9 cellular contexts compared by ENCODE assay signal in genomic region chr6:62775427-62776022, GRCh38.
DNase-seq lines count a peak whose midpoint lies in the region; ATAC-seq and TF ChIP-seq lines count a peak whose summit lies in the region.
"Had no signal": no experiment of that assay in that cellular context is flagged by ENCODE, and none has a peak within 500 bp of the region (broad histone marks: within the 10 kb centered on the region; RNA-seq: fewer than 3 reads in every experiment).

No MANE protein-coding gene starts in this region.

- ATAC-seq in HG03066 (IDR thresholded peaks at IDR 0.05; ENCODE audit: low read depth, unreplicated experiment), result peak; percentile 60
- no peak for ATAC-seq in right lobe of liver
- no peak for ATAC-seq in GM21619 (IDR thresholded peaks at IDR 0.05; ENCODE audit: unreplicated experiment)
- ATAC-seq in HG02970 (IDR thresholded peaks at IDR 0.05; ENCODE audit: low FRiP score, unreplicated experiment), result no peak
- ATAC-seq: K562 had no signal

- H3K36me3 ChIP-seq in GM06990 (ENCODE audit: control insufficient read depth, insufficient read depth, low read length) (no peaks in the 10 kb centered on the region), right lobe of liver (no peaks in the 10 kb centered on the region), ovary (no peaks in the 10 kb centered on the region)

- intact Hi-C loops in right lobe of liver (cut with DNase I) (no loop called here), posterior cingulate gyrus (cut with DNase I) (loop anchor here (2.0 kb wide), 1 partner anchor 29 kb away; no protein-coding TSS in a partner anchor), ovary (cut with DNase I) (no loop called here)

- in situ Hi-C loops in SK-MEL-5 (cut with HindIII; ENCODE audit: low pct_unique_long_range_greater_than_20kb, low sequenced_read_pairs), result no loop called here

- 37% methylated on average over 5 of the region's 5 CpGs for WGBS in right lobe of liver (ENCODE audit: insufficient coverage, low coverage, low lambda C conversion rate, missing lambda C conversion rate)
- WGBS in ovary, 3 donors, result 51 to 59% (median 58%) methylated on average over 5 of the region's 5 CpGs

- H3K27ac ChIP-seq in right lobe of liver (no peak overlapping the region), ovary (no peak overlapping the region)

- no peak for TF ChIP-seq POLR2A in right lobe of liver (IDR thresholded peaks at IDR 0.05)
- TF ChIP-seq POLR2A in ovary (IDR thresholded peaks at IDR 0.05), result no peak

- H3K27me3 ChIP-seq in GM06990 (replicated peaks; ENCODE audit: control insufficient read depth, insufficient read depth, low read length), result no peaks in the 10 kb centered on the region
- no peaks in the 10 kb centered on the region for H3K27me3 ChIP-seq in right lobe of liver
- H3K27me3 ChIP-seq in ovary, result no peaks in the 10 kb centered on the region

- H3K9me3 ChIP-seq in right lobe of liver (no peaks in the 10 kb centered on the region), ovary (no peaks in the 10 kb centered on the region)

- TF ChIP-seq EP300 in ovary (IDR thresholded peaks at IDR 0.05), result no peak

- no peak for DNase-seq in GM06990 (ENCODE audit: extremely low read depth, insufficient read length)
- peak; percentile 47 for DNase-seq in SK-MEL-5 (ENCODE audit: low read depth, low spot score)
- DNase-seq in right lobe of liver, result no peak
- DNase-seq in posterior cingulate gyrus, result no peak
- DNase-seq in ovary, result no peak

- peak; percentile 41 for TF ChIP-seq CTCF in GM06990 (IDR thresholded peaks at IDR 0.05; ENCODE audit: insufficient read depth, low read length, poor library complexity, severe bottlenecking)
- peak; percentile 30 to 66 (median 64) for TF ChIP-seq CTCF in right lobe of liver (IDR thresholded peaks at IDR 0.05)
- no peak for TF ChIP-seq CTCF in ovary (IDR thresholded peaks at IDR 0.05)

- H3K4me1 ChIP-seq in right lobe of liver (no peaks in the 10 kb centered on the region), ovary (ENCODE audit: insufficient read depth) (no peaks in the 10 kb centered on the region)

- H3K4me3 ChIP-seq in GM06990 (replicated peaks; ENCODE audit: low read depth, low read length) (no peak overlapping the region), right lobe of liver (no peak overlapping the region), ovary (no peak overlapping the region)
- H3K4me3 ChIP-seq: K562 had no signal

Comparison
In these comparisons a context has a peak if more than half of its experiments do, and no peak if none do; other contexts are left out.
1. CTCF ChIP-seq: peak in GM06990 (single experiment) and right lobe of liver (4 of 4); none in ovary (0 of 3).